In genomic region chr3:49171775-49172500, GRCh38 we compare ENCODE assay signal across 8 cellular contexts. TPM values are rescaled to one million over a fixed set of nuclear protein-coding genes. Genes with fewer than 3 reads are reported as not detected.
DNase-seq lines count a peak whose midpoint lies in the region; ATAC-seq and TF ChIP-seq lines count a peak whose summit lies in the region.

No MANE protein-coding gene starts in this region.

- WGBS in trophoblast cell (ENCODE audit: extremely low coverage, insufficient coverage, insufficient read length) = no CpG with 5 or more reads among the region's 7 CpGs

- TF ChIP-seq CTCF in Caco-2 (IDR thresholded peaks at IDR 0.05; ENCODE audit: insufficient read depth in 1 of 2, low read depth in 1 of 2, low read length in 1 of 2, severe bottlenecking in 1 of 2, unreplicated experiment in 1 of 2) (no peak), fibroblast of lung (conservative IDR thresholded peaks at IDR 0.05 in 1 of 2, IDR thresholded peaks at IDR 0.05 in 1 of 2; ENCODE audit: low read depth in 1 of 2, low read length in 2 of 2) (no peak), foreskin keratinocyte (conservative IDR thresholded peaks at IDR 0.05) (no peak)

- H3K36me3 Mint-ChIP-seq in Caco-2 (ENCODE audit: insufficient read depth, unreplicated experiment) = no peaks in the 10 kb centered on the region

- no peak overlapping the region for H3K27ac ChIP-seq in SJCRH30
- peak overlapping the region; percentile 60 for H3K27ac ChIP-seq in fibroblast of lung (ENCODE audit: insufficient read depth, low read length)
- no peak overlapping the region for H3K27ac ChIP-seq in trophoblast cell (ENCODE audit: low read depth, low read length)
- H3K27ac ChIP-seq in foreskin keratinocyte = no peak overlapping the region

- no peak overlapping the region for H2BK12ac ChIP-seq in trophoblast cell (ENCODE audit: low read length)

- peak overlapping the region; percentile 30 for H2AK5ac ChIP-seq in trophoblast cell (ENCODE audit: low read length)

- H3K14ac ChIP-seq in trophoblast cell (ENCODE audit: low read length) = peak overlapping the region; percentile 67

- H4K8ac ChIP-seq in trophoblast cell (ENCODE audit: low read depth, low read length) = peak overlapping the region; percentile 87

- H3K9me3 Mint-ChIP-seq in Caco-2 (ENCODE audit: unreplicated experiment) = no peaks in the 10 kb centered on the region

- H3K4me1 ChIP-seq in Caco-2 = peaks cover 6% of the 10 kb centered on the region; the same call in 1 of the 2 replicates
- H3K4me1 ChIP-seq in SJCRH30 = peaks cover 8% of the 10 kb centered on the region
- H3K4me1 ChIP-seq in fibroblast of lung (ENCODE audit: control insufficient read depth, extremely low read depth, insufficient read depth, low read length) = peaks cover 16% of the 10 kb centered on the region
- peaks cover 21 to 27% of the 10 kb centered on the region in 2 experiments for H3K4me1 ChIP-seq in trophoblast cell (ENCODE audit: control insufficient read depth in 1 of 2, insufficient read depth in 2 of 2, low read length in 2 of 2)
- H3K4me1 ChIP-seq in foreskin keratinocyte = no peaks in the 10 kb centered on the region

- H3K27me3 ChIP-seq in Caco-2 (replicated peaks; ENCODE audit: control insufficient read depth, insufficient read depth, low read length) (no peaks in the 10 kb centered on the region), SJCRH30 (no peaks in the 10 kb centered on the region), fibroblast of lung (ENCODE audit: control insufficient read depth, insufficient read depth, low read length) (no peaks in the 10 kb centered on the region), trophoblast cell (ENCODE audit: insufficient read depth, low read length) (no peaks in the 10 kb centered on the region), foreskin keratinocyte (no peaks in the 10 kb centered on the region)

- H3K4me3 ChIP-seq in Caco-2 (ENCODE audit: low read depth, low read length) = peak overlapping the region; percentile 70
- peak overlapping the region; percentile 65 for H3K4me3 ChIP-seq in SJCRH30
- peak overlapping the region; percentile 61 to 96 (median 84) for H3K4me3 ChIP-seq in fibroblast of lung (replicated peaks in 1 of 4; ENCODE audit: control extremely low read depth in 1 of 4, insufficient read depth in 1 of 4, low read depth in 3 of 4, low read length in 4 of 4)
- peak overlapping the region; percentile 77 for H3K4me3 ChIP-seq in trophoblast cell (ENCODE audit: low read depth, low read length)

- H3K79me2 ChIP-seq in fibroblast of lung (ENCODE audit: control insufficient read depth, insufficient read depth, low read length) = peaks cover 6% of the 10 kb centered on the region
- peaks cover 4% of the 10 kb centered on the region for H3K79me2 ChIP-seq in trophoblast cell (ENCODE audit: control insufficient read depth, insufficient read depth, low read length, poor library complexity)

- H3K9me3 ChIP-seq in Caco-2 (peaks cover under 1% of the 10 kb centered on the region; the same call in 1 of the 2 replicates), SJCRH30 (replicated peaks) (no peaks in the 10 kb centered on the region), fibroblast of lung (ENCODE audit: control insufficient read depth, insufficient read depth, low read depth, low read length) (no peaks in the 10 kb centered on the region), trophoblast cell (ENCODE audit: insufficient read depth, low read depth, low read length) (peaks cover 1% of the 10 kb centered on the region)

- peak overlapping the region; percentile 54 for H4K12ac ChIP-seq in trophoblast cell (ENCODE audit: low read depth, low read length)

- peak overlapping the region; percentile 78 for H4K91ac ChIP-seq in trophoblast cell (ENCODE audit: low read depth, low read length)

- CTCF ChIA-PET in Caco-2 (lab: Charles Lee) = interaction anchor here (0.7 to 1.2 kb wide), 3 partner anchors 147 to 277 kb away, joined by 3 to 8 read pairs (median 3); partner anchors contain the start of gene USP4

- H4K20me1 ChIP-seq in fibroblast of lung (ENCODE audit: control insufficient read depth, extremely low read depth, insufficient read depth, low read length) = no peaks in the 10 kb centered on the region

- peak overlapping the region; percentile 28 for H3K4ac ChIP-seq in trophoblast cell (ENCODE audit: low read depth, low read length)

- H2BK5ac ChIP-seq in trophoblast cell (ENCODE audit: low read depth, low read length, poor library complexity) = peak overlapping the region; percentile 36

- H3K36me3 ChIP-seq in Caco-2 (ENCODE audit: control insufficient read depth, insufficient read depth, low read length) = no peaks in the 10 kb centered on the region
- no peaks in the 10 kb centered on the region for H3K36me3 ChIP-seq in SJCRH30
- peaks cover 13% of the 10 kb centered on the region for H3K36me3 ChIP-seq in fibroblast of lung (ENCODE audit: control insufficient read depth, insufficient read depth, low read length)
- H3K36me3 ChIP-seq in trophoblast cell (ENCODE audit: control insufficient read depth in 1 of 2, insufficient read depth in 2 of 2, low read length in 2 of 2) = peaks cover 20 to 23% of the 10 kb centered on the region in 2 experiments

- H3K18ac ChIP-seq in trophoblast cell (ENCODE audit: low read length) = peak overlapping the region; percentile 36

- intact Hi-C loops in Caco-2 (cut with micrococcal nuclease; ENCODE audit: unreplicated experiment) = loop anchor here (10.0 kb wide), 1 partner anchor 83 kb away; no protein-coding TSS in a partner anchor

- no peaks in the 10 kb centered on the region for H3K27me3 Mint-ChIP-seq in Caco-2 (ENCODE audit: insufficient read depth, unreplicated experiment)

- no peak overlapping the region for H3K23ac ChIP-seq in trophoblast cell (ENCODE audit: low read length)

- no peak overlapping the region for H3K27ac Mint-ChIP-seq in Caco-2 (ENCODE audit: unreplicated experiment)

- H3K4me1 Mint-ChIP-seq in Caco-2 (ENCODE audit: low read depth, unreplicated experiment) = peaks cover 7% of the 10 kb centered on the region

- POLR2A ChIA-PET in Caco-2 (lab: Charles Lee) = no interaction called here

- DNase-seq in Caco-2 (no peak), SJCRH30 (peak in 1 of 2 experiments; percentile 10), fibroblast of lung (ENCODE audit: low read depth in 2 of 2) (no peak), trophoblast cell (no peak), foreskin keratinocyte (no peak), SKM-1 treated with dmso at 0.1 percent for 144 hours (lab: John Stamatoyannopoulos, UW; ENCODE audit: unreplicated experiment) (no peak), epidermal melanocyte (ENCODE audit: insufficient read length, low spot score) (no peak)

- BruUV-seq in Caco-2 (replicated peaks; lab: Mats Ljungman, UMichigan) = TSS peak; percentile 36

- peak overlapping the region; percentile 94 for H3K4me2 ChIP-seq in fibroblast of lung (ENCODE audit: extremely low read depth, insufficient read depth, low read length)
- peak overlapping the region; percentile 89 for H3K4me2 ChIP-seq in trophoblast cell (ENCODE audit: low read length)

- peak overlapping the region; percentile 88 for H3K4me3 Mint-ChIP-seq in Caco-2 (ENCODE audit: unreplicated experiment)

- H3K79me1 ChIP-seq in trophoblast cell (ENCODE audit: low read length) = peaks cover 12% of the 10 kb centered on the region

- ATAC-seq in foreskin keratinocyte (no peak), HG02678 (IDR thresholded peaks at IDR 0.05; ENCODE audit: unreplicated experiment) (no peak)

- H3K9ac ChIP-seq in fibroblast of lung (ENCODE audit: insufficient read depth, low read length) (peak overlapping the region; percentile 69), trophoblast cell (ENCODE audit: low read length) (peak overlapping the region; percentile 88)

- H2AFZ ChIP-seq in fibroblast of lung (ENCODE audit: low read length) (peak overlapping the region; percentile 96), trophoblast cell (ENCODE audit: insufficient read depth, low read length, poor library complexity) (peak overlapping the region; percentile 55)

- H2BK120ac ChIP-seq in trophoblast cell (ENCODE audit: insufficient read depth, low read length, poor library complexity) = peak overlapping the region; percentile 45

RNA-seq across cellular contexts. Expression of gene KLHDC8B, which starts 0.5 kb away (rescaled TPM):
- total RNA-seq in Caco-2 (2022) (7.4 and 8.8 TPM in 2 replicates), fibroblast of lung (40.5 and 42.6 TPM in 2 replicates), foreskin keratinocyte (11.7 and 14.9 TPM in 2 replicates)
- total RNA-seq in SJCRH30 (2014; rRNA removed; shearing (Covaris generic)) = 7.8 and 8.6 TPM in 2 replicates
- polyA plus RNA-seq in fibroblast of lung (26.7 and 34.4 TPM in 2 replicates), foreskin keratinocyte (11.8 and 14.3 TPM in 2 replicates)
- 22.7 and 24.7 TPM in 2 replicates for polyA plus RNA-seq in fibroblast of lung (2012)
- 21.1 and 36.2 TPM in 2 replicates for polyA minus RNA-seq in fibroblast of lung (ENCODE audit: low replicate concordance)
- polyA plus RNA-seq in trophoblast cell (2013) = 15.6 and 16.2 TPM in 2 replicates

RNA-seq across cellular contexts. Expression of gene CCDC71, which starts 5.8 kb away (rescaled TPM):
- 15.2 and 15.9 TPM in 2 replicates for total RNA-seq in Caco-2 (2022)
- 16.0 and 19.3 TPM in 2 replicates for total RNA-seq in SJCRH30 (2014; rRNA removed; shearing (Covaris generic))
- total RNA-seq in fibroblast of lung = 16.4 and 17.8 TPM in 2 replicates
- 13.0 and 16.1 TPM in 2 replicates for polyA plus RNA-seq in fibroblast of lung
- 18.0 and 23.2 TPM in 2 replicates for polyA plus RNA-seq in fibroblast of lung (2012)
- polyA minus RNA-seq in fibroblast of lung (ENCODE audit: low replicate concordance) = 55.6 and 70.5 TPM in 2 replicates
- polyA plus RNA-seq in trophoblast cell (2013) = 13.2 and 13.6 TPM in 2 replicates
- total RNA-seq in foreskin keratinocyte = 24.9 and 26.7 TPM in 2 replicates
- 32.1 and 32.9 TPM in 2 replicates for polyA plus RNA-seq in foreskin keratinocyte

RNA-seq across cellular contexts. Expression of gene LAMB2, which starts 39.1 kb away (rescaled TPM):
- total RNA-seq in Caco-2 (2022) = 181 and 189 TPM in 2 replicates
- total RNA-seq in SJCRH30 (2014; rRNA removed; shearing (Covaris generic)) = 49.7 and 53.4 TPM in 2 replicates
- 747 and 1,026 TPM in 2 replicates for total RNA-seq in fibroblast of lung
- polyA plus RNA-seq in fibroblast of lung = 285 and 375 TPM in 2 replicates
- polyA plus RNA-seq in fibroblast of lung (2012) = 336 and 501 TPM in 2 replicates
- polyA minus RNA-seq in fibroblast of lung (ENCODE audit: low replicate concordance) = 2,522 and 3,887 TPM in 2 replicates
- 164 and 173 TPM in 2 replicates for polyA plus RNA-seq in trophoblast cell (2013)
- total RNA-seq in foreskin keratinocyte = 120 and 153 TPM in 2 replicates
- polyA plus RNA-seq in foreskin keratinocyte = 97.2 and 133 TPM in 2 replicates

RNA-seq across cellular contexts. Expression of gene USP19, which starts 51.3 kb away (rescaled TPM):
- total RNA-seq in Caco-2 (2022) (55.9 and 56.4 TPM in 2 replicates), fibroblast of lung (49.1 and 53.8 TPM in 2 replicates), foreskin keratinocyte (28.5 and 29.6 TPM in 2 replicates)
- total RNA-seq in SJCRH30 (2014; rRNA removed; shearing (Covaris generic)) = 39.2 and 41.2 TPM in 2 replicates
- polyA plus RNA-seq in fibroblast of lung (23.3 and 25.0 TPM in 2 replicates), foreskin keratinocyte (13.7 and 14.4 TPM in 2 replicates)
- polyA plus RNA-seq in fibroblast of lung (2012) = 20.1 and 24.2 TPM in 2 replicates
- polyA minus RNA-seq in fibroblast of lung (ENCODE audit: low replicate concordance) = 97.5 and 113 TPM in 2 replicates
- 22.0 and 22.9 TPM in 2 replicates for polyA plus RNA-seq in trophoblast cell (2013)
